Comparison of ENCODE assay signal across 12 cellular contexts in genomic region chr6:104688283-104688969, GRCh38.
DNase-seq lines count a peak whose midpoint lies in the region; ATAC-seq and TF ChIP-seq lines count a peak whose summit lies in the region.
"Had no signal": no experiment of that assay in that cellular context is flagged by ENCODE, and none has a peak within 500 bp of the region (broad histone marks: within the 10 kb centered on the region; RNA-seq: fewer than 3 reads in every experiment).

No MANE protein-coding gene starts in this region.

- peak overlapping the region; percentile 4 for H3K27ac Mint-ChIP-seq in activated T-cell treated with anti-CD3 and anti-CD28 coated beads, Interleukin-2, amount 50 U/mL, for 24 hours
- peak overlapping the region in 1 of 2 donors; percentile 53 for H3K27ac Mint-ChIP-seq in stimulated activated naive CD8-positive, alpha-beta T cell treated with anti-CD3 and anti-CD28 coated beads, Interleukin-15, amount 100 ng/mL, for 72 hours
- H3K27ac Mint-ChIP-seq: activated CD8-positive, alpha-beta T cell treated with anti-CD3 and anti-CD28 coated beads, Interleukin-2, amount 10 ng/mL, durations not matched to agents 7 days and 5 days; activated naive CD8-positive, alpha-beta T cell had no signal

- no peaks in the 10 kb centered on the region for H3K9me3 Mint-ChIP-seq in activated T-cell treated with anti-CD3 and anti-CD28 coated beads, Interleukin-2, amount 50 U/mL, for 24 hours
- H3K9me3 Mint-ChIP-seq in stimulated activated naive CD8-positive, alpha-beta T cell treated with anti-CD3 and anti-CD28 coated beads, Interleukin-15, amount 100 ng/mL, for 72 hours: no peaks in the 10 kb centered on the region

- TF ChIP-seq CTCF in Loucy (conservative IDR thresholded peaks at IDR 0.05; ENCODE audit: low read length): no peak
- TF ChIP-seq CTCF in adrenal gland (IDR thresholded peaks at IDR 0.05): no peak

- 69 to 88% (median 73%) methylated on average over 3 of the region's 3 CpGs for WGBS in adrenal gland, 4 donors

- no peak overlapping the region for H3K9ac ChIP-seq in Loucy (ENCODE audit: low read depth, low read length, poor library complexity, severe bottlenecking)

- no peak for TF ChIP-seq POLR2A in adrenal gland (IDR thresholded peaks at IDR 0.05)

- peaks cover 29% of the 10 kb centered on the region for H3K4me1 Mint-ChIP-seq in activated T-cell treated with anti-CD3 and anti-CD28 coated beads, Interleukin-2, amount 50 U/mL, for 24 hours (ENCODE audit: low read depth)
- peaks cover 2% of the 10 kb centered on the region for H3K4me1 Mint-ChIP-seq in stimulated activated naive CD8-positive, alpha-beta T cell treated with anti-CD3 and anti-CD28 coated beads, Interleukin-15, amount 100 ng/mL, for 72 hours

- H3K27me3 ChIP-seq in Loucy (ENCODE audit: insufficient read depth, low read length, poor library complexity, severe bottlenecking) (no peaks in the 10 kb centered on the region), adrenal gland (no peaks in the 10 kb centered on the region)
- H3K27me3 ChIP-seq: colonic mucosa had no signal

- H3K4me3 ChIP-seq in Loucy (ENCODE audit: low read length, poor library complexity, severe bottlenecking) (no peak overlapping the region), adrenal gland (no peak overlapping the region)
- H3K4me3 ChIP-seq: colonic mucosa had no signal

- H3K4me2 ChIP-seq in Loucy (ENCODE audit: low read depth, low read length, poor library complexity, severe bottlenecking): no peak overlapping the region

- H3K4me1 ChIP-seq in Loucy (ENCODE audit: insufficient read depth, low read length, poor library complexity, severe bottlenecking): peaks cover 34% of the 10 kb centered on the region
- H3K4me1 ChIP-seq in adrenal gland (replicated peaks in 1 of 2): no peaks in the 10 kb centered on the region
- H3K4me1 ChIP-seq: Caco-2, colonic mucosa had no signal

- H3F3A ChIP-seq in Loucy (ENCODE audit: low read depth): no peaks in the 10 kb centered on the region

- no peaks in the 10 kb centered on the region for H3K36me3 ChIP-seq in Loucy (ENCODE audit: insufficient read depth, low read length)
- no peaks in the 10 kb centered on the region for H3K36me3 ChIP-seq in adrenal gland (replicated peaks in 1 of 2)
- H3K36me3 ChIP-seq: colonic mucosa had no signal

- no peak for DNase-seq in activated T-cell treated with anti-CD3 and anti-CD28 coated beads, Interleukin-2, amount 50 U/mL, for 24 hours
- DNase-seq in activated T-cell treated with anti-CD3 and anti-CD28 coated beads, Interleukin-2, amount 50 U/mL, for 48 hours: no peak
- no peak for DNase-seq in stimulated activated naive CD8-positive, alpha-beta T cell treated with anti-CD3 and anti-CD28 coated beads, Interleukin-15, amount 100 ng/mL, for 72 hours
- DNase-seq in adrenal gland: no peak
- DNase-seq in HuH-7.5 (ENCODE audit: low spot score): no peak
- DNase-seq in glomerular visceral epithelial cell (ENCODE audit: extremely low spot score): no peak
- DNase-seq: activated CD8-positive, alpha-beta T cell treated with anti-CD3 and anti-CD28 coated beads, Interleukin-2, amount 10 ng/mL, durations not matched to agents 7 days and 5 days; Caco-2; colonic mucosa had no signal

- no peaks in the 10 kb centered on the region for H3K9me2 ChIP-seq in Loucy (replicated peaks; ENCODE audit: low read depth, low read length)

- H2AFZ ChIP-seq in Loucy (ENCODE audit: low read length): peak overlapping the region; percentile 22; the same call in 1 of the 2 replicates

- H3K36me3 Mint-ChIP-seq in activated T-cell treated with anti-CD3 and anti-CD28 coated beads, Interleukin-2, amount 50 U/mL, for 24 hours (ENCODE audit: low read depth): no peaks in the 10 kb centered on the region
- H3K36me3 Mint-ChIP-seq: activated naive CD8-positive, alpha-beta T cell had no signal

- no peaks in the 10 kb centered on the region for H3K27me3 Mint-ChIP-seq in activated T-cell treated with anti-CD3 and anti-CD28 coated beads, Interleukin-2, amount 50 U/mL, for 24 hours
- H3K27me3 Mint-ChIP-seq in stimulated activated naive CD8-positive, alpha-beta T cell treated with anti-CD3 and anti-CD28 coated beads, Interleukin-15, amount 100 ng/mL, for 72 hours: no peaks in the 10 kb centered on the region
- H3K27me3 Mint-ChIP-seq: activated naive CD8-positive, alpha-beta T cell had no signal

- H3K9me3 ChIP-seq in Loucy (ENCODE audit: insufficient read depth, low read depth, low read length): no peaks in the 10 kb centered on the region
- H3K9me3 ChIP-seq in adrenal gland (replicated peaks in 1 of 3): no peaks in the 10 kb centered on the region
- H3K9me3 ChIP-seq: Caco-2, colonic mucosa had no signal

- H3K79me2 ChIP-seq in Loucy (ENCODE audit: insufficient read depth, low read length): no peaks in the 10 kb centered on the region

- intact Hi-C loops in adrenal gland (cut with DNase I): no loop called here

- H3K4me3 Mint-ChIP-seq in activated T-cell treated with anti-CD3 and anti-CD28 coated beads, Interleukin-2, amount 50 U/mL, for 24 hours: no peak overlapping the region
- H3K4me3 Mint-ChIP-seq in stimulated activated naive CD8-positive, alpha-beta T cell treated with anti-CD3 and anti-CD28 coated beads, Interleukin-15, amount 100 ng/mL, for 72 hours: no peak overlapping the region
- H3K4me3 Mint-ChIP-seq: activated CD8-positive, alpha-beta T cell treated with anti-CD3 and anti-CD28 coated beads, Interleukin-2, amount 10 ng/mL, durations not matched to agents 7 days and 5 days; activated naive CD8-positive, alpha-beta T cell had no signal

- H3K27ac ChIP-seq in adrenal gland: no peak overlapping the region
- H3K27ac ChIP-seq: colonic mucosa had no signal

- H4K20me1 ChIP-seq in Loucy (ENCODE audit: insufficient read depth, low read length, poor library complexity, severe bottlenecking): no peaks in the 10 kb centered on the region

- peak; percentile 77 for ATAC-seq in HG02623 (IDR thresholded peaks at IDR 0.05; ENCODE audit: unreplicated experiment)
- peak; percentile 60 for ATAC-seq in stimulated activated naive CD8-positive, alpha-beta T cell treated with anti-CD3 and anti-CD28 coated beads, Interleukin-15, amount 100 ng/mL, for 72 hours
- ATAC-seq: activated CD8-positive, alpha-beta T cell treated with anti-CD3 and anti-CD28 coated beads, Interleukin-2, amount 10 ng/mL, durations not matched to agents 7 days and 5 days had no signal
